ENCODE assay signal across 1 cellular context in the genomic region with DNA sequence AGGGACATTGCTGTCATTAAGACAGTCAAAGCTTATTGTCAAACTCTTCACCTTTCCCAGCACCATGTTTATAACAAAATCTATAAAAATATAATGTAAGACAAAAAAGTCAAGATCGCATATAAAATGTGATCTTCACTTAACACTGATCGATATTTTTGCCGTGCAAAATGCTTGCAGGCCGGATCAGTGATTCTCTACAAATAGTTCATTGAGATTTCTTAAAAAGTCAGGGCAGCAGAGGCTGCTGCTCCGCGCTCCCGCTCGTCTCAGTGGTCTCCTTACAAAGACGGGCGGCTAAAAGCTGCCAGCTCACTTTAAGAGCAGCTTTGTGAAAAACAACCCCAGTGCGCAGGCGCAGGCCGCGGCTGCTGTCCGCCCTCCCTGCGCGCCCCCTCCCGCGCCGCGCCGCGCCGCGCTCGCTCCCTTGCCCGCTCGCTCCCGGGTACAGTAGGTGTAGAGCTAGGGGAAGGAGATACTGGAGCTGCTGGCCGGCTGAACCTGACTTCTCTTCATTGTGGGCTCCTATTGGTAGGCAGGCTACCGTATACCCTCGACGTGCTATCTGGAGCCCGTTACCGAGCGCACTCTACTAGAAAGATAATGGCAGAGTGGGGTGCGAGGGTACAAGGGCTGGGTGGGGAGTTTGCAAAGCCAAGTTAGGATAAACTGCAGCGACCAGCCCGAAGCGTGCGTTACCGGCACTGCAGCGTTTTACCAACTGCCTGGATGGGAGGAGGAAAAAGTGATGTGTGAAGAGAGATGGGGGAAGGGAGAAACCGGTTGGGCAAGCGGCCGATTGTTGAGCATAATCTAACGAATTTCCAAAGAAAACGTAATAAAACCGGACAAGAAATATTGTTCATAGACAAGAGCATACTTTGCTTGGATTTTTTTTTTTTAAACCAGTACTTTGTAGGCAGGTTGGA.
TF ChIP-seq lines count a peak whose summit lies in the region.

A gene with protein sequence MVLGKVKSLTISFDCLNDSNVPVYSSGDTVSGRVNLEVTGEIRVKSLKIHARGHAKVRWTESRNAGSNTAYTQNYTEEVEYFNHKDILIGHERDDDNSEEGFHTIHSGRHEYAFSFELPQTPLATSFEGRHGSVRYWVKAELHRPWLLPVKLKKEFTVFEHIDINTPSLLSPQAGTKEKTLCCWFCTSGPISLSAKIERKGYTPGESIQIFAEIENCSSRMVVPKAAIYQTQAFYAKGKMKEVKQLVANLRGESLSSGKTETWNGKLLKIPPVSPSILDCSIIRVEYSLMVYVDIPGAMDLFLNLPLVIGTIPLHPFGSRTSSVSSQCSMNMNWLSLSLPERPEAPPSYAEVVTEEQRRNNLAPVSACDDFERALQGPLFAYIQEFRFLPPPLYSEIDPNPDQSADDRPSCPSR (minus strand): TSS at position 291 of the 929 bp plus-strand sequence. CDS start 225 bp downstream, at position 66.

TF ChIP-seq in A549, 52 proteins besides CTCF, POLR2A, EP300 and RAD21 (continued from another document):
- TF ChIP-seq, protein P1, sequence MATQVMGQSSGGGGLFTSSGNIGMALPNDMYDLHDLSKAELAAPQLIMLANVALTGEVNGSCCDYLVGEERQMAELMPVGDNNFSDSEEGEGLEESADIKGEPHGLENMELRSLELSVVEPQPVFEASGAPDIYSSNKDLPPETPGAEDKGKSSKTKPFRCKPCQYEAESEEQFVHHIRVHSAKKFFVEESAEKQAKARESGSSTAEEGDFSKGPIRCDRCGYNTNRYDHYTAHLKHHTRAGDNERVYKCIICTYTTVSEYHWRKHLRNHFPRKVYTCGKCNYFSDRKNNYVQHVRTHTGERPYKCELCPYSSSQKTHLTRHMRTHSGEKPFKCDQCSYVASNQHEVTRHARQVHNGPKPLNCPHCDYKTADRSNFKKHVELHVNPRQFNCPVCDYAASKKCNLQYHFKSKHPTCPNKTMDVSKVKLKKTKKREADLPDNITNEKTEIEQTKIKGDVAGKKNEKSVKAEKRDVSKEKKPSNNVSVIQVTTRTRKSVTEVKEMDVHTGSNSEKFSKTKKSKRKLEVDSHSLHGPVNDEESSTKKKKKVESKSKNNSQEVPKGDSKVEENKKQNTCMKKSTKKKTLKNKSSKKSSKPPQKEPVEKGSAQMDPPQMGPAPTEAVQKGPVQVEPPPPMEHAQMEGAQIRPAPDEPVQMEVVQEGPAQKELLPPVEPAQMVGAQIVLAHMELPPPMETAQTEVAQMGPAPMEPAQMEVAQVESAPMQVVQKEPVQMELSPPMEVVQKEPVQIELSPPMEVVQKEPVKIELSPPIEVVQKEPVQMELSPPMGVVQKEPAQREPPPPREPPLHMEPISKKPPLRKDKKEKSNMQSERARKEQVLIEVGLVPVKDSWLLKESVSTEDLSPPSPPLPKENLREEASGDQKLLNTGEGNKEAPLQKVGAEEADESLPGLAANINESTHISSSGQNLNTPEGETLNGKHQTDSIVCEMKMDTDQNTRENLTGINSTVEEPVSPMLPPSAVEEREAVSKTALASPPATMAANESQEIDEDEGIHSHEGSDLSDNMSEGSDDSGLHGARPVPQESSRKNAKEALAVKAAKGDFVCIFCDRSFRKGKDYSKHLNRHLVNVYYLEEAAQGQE (IDR thresholded peaks at IDR 0.05), result 0 out of 2 replicates have a peak, but pooled peaks have one; percentile 11
- TF ChIP-seq ZC3H11A (IDR thresholded peaks at IDR 0.05), result no peak
- TF ChIP-seq JUN (IDR thresholded peaks at IDR 0.05), result peak in 1 of 2 experiments; percentile 84; a peak in 4 of 5 replicates
- TF ChIP-seq GATA3 (IDR thresholded peaks at IDR 0.05; ENCODE audit: borderline replicate concordance), result 0 out of 2 replicates have a peak, but pooled peaks have one; percentile 58
- TF ChIP-seq MAZ (IDR thresholded peaks at IDR 0.05; ENCODE audit: borderline replicate concordance, low read depth, low read length), result peak; percentile 95
- no peak for TF ChIP-seq CBX8 (IDR thresholded peaks at IDR 0.05)
